Comparison of ENCODE assay signal across 1 cellular context in the genomic region with DNA sequence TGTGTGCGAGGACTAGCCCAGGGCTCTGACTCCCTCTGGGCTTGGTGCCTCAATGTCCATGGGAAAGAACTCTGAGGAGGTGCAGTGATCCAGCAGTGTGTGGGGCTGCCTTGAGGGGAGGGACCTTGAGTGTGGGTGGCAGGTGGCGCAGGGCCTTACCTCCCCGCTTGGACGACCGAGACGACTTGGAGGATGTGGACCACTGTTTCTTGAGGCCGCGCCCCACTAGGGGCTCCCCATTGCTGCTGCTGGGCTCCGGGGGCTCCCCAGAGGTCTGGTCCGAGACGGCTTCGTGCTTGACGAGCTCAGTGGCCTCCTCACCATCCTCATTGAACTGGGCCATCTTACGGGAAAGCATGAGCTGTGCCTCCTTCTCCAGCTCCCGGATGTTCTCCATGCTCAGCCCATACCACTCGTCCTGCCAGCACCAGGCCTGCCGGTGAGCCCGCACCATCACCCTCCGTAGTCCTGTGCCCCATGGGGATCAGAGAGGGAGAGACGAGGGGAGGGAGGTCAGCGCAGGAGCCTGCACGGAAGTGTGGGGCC.
TF ChIP-seq lines count a peak whose summit lies in the region.

No MANE protein-coding gene starts in this region.

TF ChIP-seq in HCT116, 20 proteins besides CTCF, POLR2A, EP300 and RAD21:
- TF ChIP-seq, protein P1, sequence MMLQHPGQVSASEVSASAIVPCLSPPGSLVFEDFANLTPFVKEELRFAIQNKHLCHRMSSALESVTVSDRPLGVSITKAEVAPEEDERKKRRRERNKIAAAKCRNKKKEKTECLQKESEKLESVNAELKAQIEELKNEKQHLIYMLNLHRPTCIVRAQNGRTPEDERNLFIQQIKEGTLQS (IDR thresholded peaks at IDR 0.05) = no peak
- TF ChIP-seq YY1 (IDR thresholded peaks at IDR 0.05; ENCODE audit: extremely low read depth, insufficient replicate concordance, low read depth, low read length) (no peak), EGR1 (IDR thresholded peaks at IDR 0.05; ENCODE audit: low read depth) (no peak), ZFX (IDR thresholded peaks at IDR 0.05) (no peak), EZH2phosphoT487 (IDR thresholded peaks at IDR 0.05; ENCODE audit: borderline replicate concordance) (no peak), JUND (IDR thresholded peaks at IDR 0.05) (no peak), TCF7L2 (IDR thresholded peaks at IDR 0.05; ENCODE audit: borderline replicate concordance, extremely low read depth, insufficient read depth, insufficient read length) (no peak), FOSL1 (IDR thresholded peaks at IDR 0.05; ENCODE audit: low read depth) (no peak)
- TF ChIP-seq, protein P2, sequence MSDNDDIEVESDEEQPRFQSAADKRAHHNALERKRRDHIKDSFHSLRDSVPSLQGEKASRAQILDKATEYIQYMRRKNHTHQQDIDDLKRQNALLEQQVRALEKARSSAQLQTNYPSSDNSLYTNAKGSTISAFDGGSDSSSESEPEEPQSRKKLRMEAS (IDR thresholded peaks at IDR 0.05) = no peak
